ENCODE assay signal across 28 cellular contexts in the genomic region with DNA sequence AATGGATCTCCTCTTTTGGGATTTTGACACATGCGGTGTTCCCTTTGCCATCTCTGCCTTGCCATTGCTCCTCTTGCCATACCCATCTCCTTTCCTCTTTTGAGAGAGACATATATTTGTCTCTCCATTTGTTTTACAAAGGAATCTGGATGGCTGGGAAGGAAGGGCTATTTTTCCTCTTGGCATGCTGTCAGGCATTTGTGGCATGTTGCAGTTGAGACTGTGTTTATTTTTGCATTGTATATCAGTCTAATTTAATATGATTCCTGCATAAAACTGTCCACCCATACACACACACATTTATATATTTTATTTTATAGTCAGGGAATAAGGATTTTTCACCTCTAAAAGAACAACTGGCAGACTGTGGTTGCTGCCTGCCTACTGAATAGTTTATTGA.
DNase-seq lines count a peak whose midpoint lies in the region; ATAC-seq and TF ChIP-seq lines count a peak whose summit lies in the region.
"Had no signal": no experiment of that assay in that cellular context is flagged by ENCODE, and none has a peak within 500 bp of the region (broad histone marks: within the 10 kb centered on the region; RNA-seq: fewer than 3 reads in every experiment).

No MANE protein-coding gene starts in this region.

- DNase-seq in AG08396 (ENCODE audit: low spot score) (peak; percentile 5), HFFc6 (peak; percentile 28), cardiac fibroblast (ENCODE audit: low read depth in 2 of 2) (peak; percentile 3 to 24), myocyte (ENCODE audit: low read depth) (peak; percentile 80)
- no peak for DNase-seq in activated CD4-positive, CD25-positive, alpha-beta regulatory T cell (lab: John Stamatoyannopoulos, UW)
- DNase-seq in stimulated activated naive CD8-positive, alpha-beta T cell treated with anti-CD3 and anti-CD28 coated beads, Interleukin-15, Interleukin-2, amounts not matched to agents 100 U/mL and 50 U/mL, for 24 hours = no peak
- no peak for DNase-seq in activated CD4-positive, alpha-beta T cell treated with anti-CD3 and anti-CD28 coated beads, Interleukin-2, amount 10 ng/mL, durations not matched to agents 7 days and 5 days
- DNase-seq: activated CD4-positive, alpha-beta T cell treated with anti-CD3 and anti-CD28 coated beads for 4 hours; activated CD8-positive, alpha-beta memory T cell treated with anti-CD3 and anti-CD28 coated beads for 24 hours; activated effector memory CD4-positive, alpha-beta T cell treated with Interleukin-2 at 50 U/mL for 16 hours; activated T-cell treated with anti-CD3 and anti-CD28 coated beads for 4 hours; AML-193; aorta; CD4-positive, alpha-beta memory T cell; DMS 273 treated with DMSO at 0.1 percent for 48 hours; hypothalamus; NCI-H1092; NCI-H1694; NCI-H774; nephron progenitor cell; SIG-M5; stimulated activated naive B cell treated with anti-CD40 and anti-IgM and Interleukin-4, amounts not matched to agents 10 μg/mL and 1 μg/mL and 100 μg/mL, for 72 hours had no signal

- no peak for TF ChIP-seq CTCF in HFFc6 (IDR thresholded peaks at IDR 0.05)
- TF ChIP-seq CTCF in cardiac fibroblast (IDR thresholded peaks at IDR 0.05; ENCODE audit: low read depth, low read length) = no peak

- peaks cover 59% of the 10 kb centered on the region for H3K4me1 Mint-ChIP-seq in HFFc6 (ENCODE audit: low read depth)
- no peaks in the 10 kb centered on the region for H3K4me1 Mint-ChIP-seq in activated CD4-positive, alpha-beta T cell treated with anti-CD3 and anti-CD28 coated beads, Interleukin-2, amount 10 ng/mL, durations not matched to agents 7 days and 5 days
- H3K4me1 Mint-ChIP-seq: CD4-positive, alpha-beta memory T cell; nephron progenitor cell; stimulated activated naive B cell treated with anti-CD40 and anti-IgM and Interleukin-4, amounts not matched to agents 10 μg/mL and 1 μg/mL and 100 μg/mL, for 72 hours had no signal

- H3K4me3 ChIP-seq in cardiac fibroblast (replicated peaks in 1 of 2; ENCODE audit: low read depth in 2 of 2, low read length in 2 of 2) = no peak overlapping the region
- H3K4me3 ChIP-seq: skin epidermis had no signal

- no peak for ATAC-seq in stimulated activated naive CD8-positive, alpha-beta T cell treated with anti-CD3 and anti-CD28 coated beads, Interleukin-15, Interleukin-2, amounts not matched to agents 100 U/mL and 50 U/mL, for 24 hours
- no peak for ATAC-seq in HG03095 (IDR thresholded peaks at IDR 0.05; ENCODE audit: unreplicated experiment)
- ATAC-seq: Panc1; stimulated activated naive B cell treated with anti-CD40 and anti-IgM and Interleukin-4, amounts not matched to agents 10 μg/mL and 1 μg/mL and 100 μg/mL, for 72 hours had no signal

- POLR2A ChIA-PET in activated CD4-positive, alpha-beta T cell treated with anti-CD3 and anti-CD28 coated beads, Interleukin-2, amount 10 ng/mL, durations not matched to agents 7 days and 5 days (lab: Charles Lee) = no interaction called here

- H3K4me3 Mint-ChIP-seq in HFFc6 = no peak overlapping the region
- H3K4me3 Mint-ChIP-seq in activated CD4-positive, alpha-beta T cell treated with anti-CD3 and anti-CD28 coated beads, Interleukin-2, amount 10 ng/mL, durations not matched to agents 7 days and 5 days = no peak overlapping the region
- H3K4me3 Mint-ChIP-seq: activated naive CD8-positive, alpha-beta T cell; CD4-positive, alpha-beta memory T cell; nephron progenitor cell; stimulated activated naive B cell treated with anti-CD40 and anti-IgM and Interleukin-4, amounts not matched to agents 10 μg/mL and 1 μg/mL and 100 μg/mL, for 72 hours; T-helper 2 cell treated with Interferon-gamma antibody and Interleukin-4, amounts not matched to agents 5 μg/mL and 100 μg/mL, for 36 hours; type B pancreatic cell had no signal

- H3K27me3 Mint-ChIP-seq in HFFc6 (ENCODE audit: insufficient read depth) = no peaks in the 10 kb centered on the region
- no peaks in the 10 kb centered on the region for H3K27me3 Mint-ChIP-seq in activated CD4-positive, alpha-beta T cell treated with anti-CD3 and anti-CD28 coated beads, Interleukin-2, amount 10 ng/mL, durations not matched to agents 7 days and 5 days
- H3K27me3 Mint-ChIP-seq: activated naive CD8-positive, alpha-beta T cell; CD4-positive, alpha-beta memory T cell; stimulated activated naive B cell treated with anti-CD40 and anti-IgM and Interleukin-4, amounts not matched to agents 10 μg/mL and 1 μg/mL and 100 μg/mL, for 72 hours; type B pancreatic cell had no signal

- no peaks in the 10 kb centered on the region for H3K9me3 Mint-ChIP-seq in HFFc6
- H3K9me3 Mint-ChIP-seq in activated CD4-positive, alpha-beta T cell treated with anti-CD3 and anti-CD28 coated beads, Interleukin-2, amount 10 ng/mL, durations not matched to agents 7 days and 5 days = no peaks in the 10 kb centered on the region
- H3K9me3 Mint-ChIP-seq: nephron progenitor cell, type B pancreatic cell had no signal

- CTCF ChIA-PET in activated CD4-positive, alpha-beta T cell treated with anti-CD3 and anti-CD28 coated beads, Interleukin-2, amount 10 ng/mL, durations not matched to agents 7 days and 5 days (lab: Charles Lee) = no interaction called here

- no peaks in the 10 kb centered on the region for H3K36me3 Mint-ChIP-seq in HFFc6 (ENCODE audit: low read depth)
- no peaks in the 10 kb centered on the region for H3K36me3 Mint-ChIP-seq in activated CD4-positive, alpha-beta T cell treated with anti-CD3 and anti-CD28 coated beads, Interleukin-2, amount 10 ng/mL, durations not matched to agents 7 days and 5 days (ENCODE audit: low read depth)
- H3K36me3 Mint-ChIP-seq: activated naive CD8-positive, alpha-beta T cell; CD4-positive, alpha-beta memory T cell; stimulated activated naive B cell treated with anti-CD40 and anti-IgM and Interleukin-4, amounts not matched to agents 10 μg/mL and 1 μg/mL and 100 μg/mL, for 72 hours; type B pancreatic cell had no signal

- H3K27ac Mint-ChIP-seq in HFFc6 = no peak overlapping the region
- no peak overlapping the region for H3K27ac Mint-ChIP-seq in activated CD4-positive, alpha-beta T cell treated with anti-CD3 and anti-CD28 coated beads, Interleukin-2, amount 10 ng/mL, durations not matched to agents 7 days and 5 days
- H3K27ac Mint-ChIP-seq: activated naive CD8-positive, alpha-beta T cell; CD4-positive, alpha-beta memory T cell; nephron progenitor cell; stimulated activated naive B cell treated with anti-CD40 and anti-IgM and Interleukin-4, amounts not matched to agents 10 μg/mL and 1 μg/mL and 100 μg/mL, for 72 hours; T-helper 2 cell treated with Interferon-gamma antibody and Interleukin-4, amounts not matched to agents 5 μg/mL and 100 μg/mL, for 36 hours; type B pancreatic cell had no signal

Comparison
In these comparisons a context has a peak if more than half of its experiments do, and no peak if none do; other contexts are left out.
1. DNase-seq: peak in AG08396 (single experiment), HFFc6 (single experiment), cardiac fibroblast (2 of 2) and myocyte (single experiment); none in activated CD4-positive, CD25-positive, alpha-beta regulatory T cell (0 of 4), stimulated activated naive CD8-positive, alpha-beta T cell treated with anti-CD3 and anti-CD28 coated beads, Interleukin-15, Interleukin-2, amounts not matched to agents 100 U/mL and 50 U/mL, for 24 hours (single experiment) and activated CD4-positive, alpha-beta T cell treated with anti-CD3 and anti-CD28 coated beads, Interleukin-2, amount 10 ng/mL, durations not matched to agents 7 days and 5 days (single experiment).